7 cellular contexts compared by ENCODE assay signal in the genomic region with DNA sequence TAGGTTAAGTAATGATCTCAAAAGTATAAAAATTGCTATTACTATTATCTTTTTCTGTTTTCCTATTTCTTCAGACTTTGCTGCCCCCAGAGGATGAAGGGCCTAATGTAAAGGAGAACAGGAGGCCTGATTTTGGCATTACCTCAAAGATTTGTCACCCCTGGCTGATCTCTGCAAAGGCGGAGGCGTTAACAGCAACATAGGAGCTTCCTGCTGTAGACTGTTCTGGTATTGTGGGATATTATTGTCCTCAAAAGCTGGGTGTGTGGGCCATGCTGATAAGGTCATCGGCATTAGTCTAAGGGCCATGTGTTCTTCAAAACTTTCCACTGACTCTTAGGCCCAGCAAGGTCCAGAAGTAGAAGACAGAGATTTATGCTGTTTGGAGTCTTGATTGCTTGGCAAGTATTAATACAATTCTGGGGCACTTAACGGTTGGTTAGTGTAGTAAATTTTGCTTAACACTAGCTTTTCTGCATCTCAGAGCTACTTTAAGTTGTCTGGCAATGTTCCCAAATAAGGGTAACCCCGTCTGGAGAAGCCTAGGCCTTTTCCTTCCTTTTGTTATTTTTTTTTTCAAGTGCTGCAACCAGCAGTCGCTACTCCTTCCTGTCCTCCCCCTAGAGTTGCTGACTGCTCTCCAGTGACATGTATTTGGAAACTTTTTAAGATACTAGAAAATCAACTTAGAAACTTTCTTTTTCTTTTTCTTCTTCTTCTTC. TPM values are rescaled to one million over a fixed set of nuclear protein-coding genes. Genes with fewer than 3 reads are reported as not detected.
A peak's percentile ranks its signal among the peaks of the same experiment; 100 is the strongest.
DNase-seq lines count a peak whose midpoint lies in the region; ATAC-seq and TF ChIP-seq lines count a peak whose summit lies in the region.

No MANE protein-coding gene starts in this region.

- intact Hi-C loops in adrenal gland (cut with DNase I), result no loop called here
- intact Hi-C loops in right lobe of liver (cut with DNase I), result no loop called here

- TF ChIP-seq CTCF in adrenal gland (IDR thresholded peaks at IDR 0.05) (peak in 1 of 6 experiments; percentile 14), right lobe of liver (IDR thresholded peaks at IDR 0.05) (peak in 1 of 4 donors; percentile 18)

- peaks cover 0 to 10% of the 10 kb centered on the region in 2 donors for H3K4me1 ChIP-seq in adrenal gland (replicated peaks in 1 of 2)
- H3K4me1 ChIP-seq in right lobe of liver, result no peaks in the 10 kb centered on the region

- DNase-seq in adrenal gland (peak in 6 of 7 donors; percentile 19 to 73 (median 40)), right lobe of liver (no peak), NAMALWA (ENCODE audit: low spot score) (no peak), D341Med (ENCODE audit: low spot score) (no peak)
- DNase-seq in activated CD4-positive, CD25-positive, alpha-beta regulatory T cell (lab: John Stamatoyannopoulos, UW), result no peak

- WGBS in adrenal gland, 4 donors, result 32 to 42% (median 40%) methylated on average over 6 of the region's 6 CpGs
- 38% methylated on average over 5 of the region's 6 CpGs for WGBS in right lobe of liver (ENCODE audit: insufficient coverage, low coverage, low lambda C conversion rate, missing lambda C conversion rate)

- H3K4me3 ChIP-seq in adrenal gland (no peak overlapping the region), right lobe of liver (no peak overlapping the region)

- peak overlapping the region in 4 of 5 donors; percentile 16 to 68 (median 46) for H3K27ac ChIP-seq in adrenal gland
- H3K27ac ChIP-seq in right lobe of liver, result peak overlapping the region in 2 of 3 donors; percentile 12 to 26

- H3K36me3 ChIP-seq in adrenal gland (replicated peaks in 1 of 2) (no peaks in the 10 kb centered on the region), right lobe of liver (no peaks in the 10 kb centered on the region)

- H3K9me3 ChIP-seq in adrenal gland (replicated peaks in 1 of 3), result no peaks in the 10 kb centered on the region
- no peaks in the 10 kb centered on the region for H3K9me3 ChIP-seq in right lobe of liver

- no peak for TF ChIP-seq POLR2A in adrenal gland (IDR thresholded peaks at IDR 0.05)
- no peak for TF ChIP-seq POLR2A in right lobe of liver (IDR thresholded peaks at IDR 0.05)

- H3K27me3 ChIP-seq in adrenal gland, result no peaks in the 10 kb centered on the region
- H3K27me3 ChIP-seq in right lobe of liver, result no peaks in the 10 kb centered on the region

- ATAC-seq in GM18909 (IDR thresholded peaks at IDR 0.05; ENCODE audit: poor library complexity, unreplicated experiment) (peak; percentile 67), HG02973 (IDR thresholded peaks at IDR 0.05; ENCODE audit: unreplicated experiment) (peak; percentile 73), right lobe of liver (peak; percentile 75 to 91 (median 78))

RNA-seq across cellular contexts. Expression of a gene that starts 14.0 kb away (rescaled TPM):
- 10 to 100 TPM; 13.7 to 26.4 (median 20.3) TPM for total RNA-seq in adrenal gland
- 10 to 100 TPM in 1 of 3 donors, 1 to 10 TPM in 2; 4.5 to 12.6 (median 8.0) TPM for polyA plus RNA-seq in adrenal gland
- total RNA-seq in right lobe of liver, result 1 to 10 TPM; 1.8 to 4.7 (median 3.6) TPM

RNA-seq across cellular contexts. Expression of a gene that starts 48.2 kb away (rescaled TPM):
- total RNA-seq in adrenal gland (10 to 100 TPM; 18.4 to 52.2 (median 43.9) TPM), right lobe of liver (10 to 100 TPM; 15.5 to 24.3 (median 19.1) TPM)
- 10 to 100 TPM; 14.2 to 72.3 (median 18.0) TPM for polyA plus RNA-seq in adrenal gland

Comparison
In these comparisons a context has a peak if more than half of its experiments do, and no peak if none do; other contexts are left out.
1. DNase-seq: peak in adrenal gland (6 of 7); none in right lobe of liver (0 of 3), NAMALWA (single experiment), D341Med (single experiment) and activated CD4-positive, CD25-positive, alpha-beta regulatory T cell (0 of 4).
2. Peak in every context shown above with its lines, with median percentiles within 50 percentile points of each other: ATAC-seq.